Comparison of ENCODE assay signal across 8 cellular contexts in genomic region chr3:149203758-149204157, GRCh38. TPM values are rescaled to one million over a fixed set of nuclear protein-coding genes. Genes with fewer than 3 reads are reported as not detected.
A peak's percentile ranks its signal among the peaks of the same experiment; 100 is the strongest.
DNase-seq lines count a peak whose midpoint lies in the region; ATAC-seq and TF ChIP-seq lines count a peak whose summit lies in the region.

No MANE protein-coding gene starts in this region.

- no peaks in the 10 kb centered on the region for H3K9me3 Mint-ChIP-seq in activated naive CD8-positive, alpha-beta T cell treated with anti-CD3 and anti-CD28 coated beads, Interleukin-2, amount 10 ng/mL, durations not matched to agents 7 days and 5 days
- H3K9me3 Mint-ChIP-seq in activated naive CD8-positive, alpha-beta T cell treated with anti-CD3 and anti-CD28 coated beads for 36 hours = no peaks in the 10 kb centered on the region
- H3K9me3 Mint-ChIP-seq in stimulated activated naive CD8-positive, alpha-beta T cell treated with anti-CD3 and anti-CD28 coated beads, Interleukin-15, amount 100 ng/mL, for 72 hours = no peaks in the 10 kb centered on the region

- ATAC-seq in activated naive CD8-positive, alpha-beta T cell treated with anti-CD3 and anti-CD28 coated beads, Interleukin-2, amount 10 ng/mL, durations not matched to agents 7 days and 5 days (ENCODE audit: low read depth) = peak; percentile 79
- peak; percentile 99 for ATAC-seq in HG02885 (IDR thresholded peaks at IDR 0.05; ENCODE audit: poor library complexity, unreplicated experiment)
- ATAC-seq in stimulated activated naive CD8-positive, alpha-beta T cell treated with anti-CD3 and anti-CD28 coated beads, Interleukin-15, amount 100 ng/mL, for 72 hours = peak; percentile 92

- H3K36me3 ChIP-seq in tibial nerve = no peaks in the 10 kb centered on the region

- peak overlapping the region; percentile 20 for H3K4me3 Mint-ChIP-seq in activated naive CD8-positive, alpha-beta T cell treated with anti-CD3 and anti-CD28 coated beads, Interleukin-2, amount 10 ng/mL, durations not matched to agents 7 days and 5 days
- H3K4me3 Mint-ChIP-seq in activated naive CD8-positive, alpha-beta T cell treated with anti-CD3 and anti-CD28 coated beads for 36 hours = no peak overlapping the region
- H3K4me3 Mint-ChIP-seq in stimulated activated naive CD8-positive, alpha-beta T cell treated with anti-CD3 and anti-CD28 coated beads, Interleukin-15, amount 100 ng/mL, for 72 hours = peak overlapping the region in 1 of 2 donors; percentile 2

- peak overlapping the region; percentile 35 for H3K27ac Mint-ChIP-seq in activated naive CD8-positive, alpha-beta T cell treated with anti-CD3 and anti-CD28 coated beads, Interleukin-2, amount 10 ng/mL, durations not matched to agents 7 days and 5 days
- H3K27ac Mint-ChIP-seq in activated naive CD8-positive, alpha-beta T cell treated with anti-CD3 and anti-CD28 coated beads for 36 hours = no peak overlapping the region
- peak overlapping the region in 1 of 2 donors; percentile 36 for H3K27ac Mint-ChIP-seq in stimulated activated naive CD8-positive, alpha-beta T cell treated with anti-CD3 and anti-CD28 coated beads, Interleukin-15, amount 100 ng/mL, for 72 hours

- POLR2A ChIA-PET in activated naive CD8-positive, alpha-beta T cell treated with anti-CD3 and anti-CD28 coated beads, Interleukin-2, amount 10 ng/mL, durations not matched to agents 7 days and 5 days (lab: Charles Lee) = interaction anchor here (1.2 kb wide), 1 partner anchor 75 kb away, joined by 3 read pairs; the partner anchor contains the start of gene HPS3

- H3K9me3 ChIP-seq in tibial nerve = no peaks in the 10 kb centered on the region

- no peaks in the 10 kb centered on the region for H3K4me1 ChIP-seq in tibial nerve

- H3K4me1 Mint-ChIP-seq in activated naive CD8-positive, alpha-beta T cell treated with anti-CD3 and anti-CD28 coated beads, Interleukin-2, amount 10 ng/mL, durations not matched to agents 7 days and 5 days = peaks cover 11% of the 10 kb centered on the region
- peaks cover 12% of the 10 kb centered on the region for H3K4me1 Mint-ChIP-seq in activated naive CD8-positive, alpha-beta T cell treated with anti-CD3 and anti-CD28 coated beads for 36 hours
- H3K4me1 Mint-ChIP-seq in stimulated activated naive CD8-positive, alpha-beta T cell treated with anti-CD3 and anti-CD28 coated beads, Interleukin-15, amount 100 ng/mL, for 72 hours = peaks cover 14% of the 10 kb centered on the region

- TF ChIP-seq EP300 in tibial nerve (IDR thresholded peaks at IDR 0.05) = no peak

- DNase-seq in activated naive CD8-positive, alpha-beta T cell treated with anti-CD3 and anti-CD28 coated beads, Interleukin-2, amount 10 ng/mL, durations not matched to agents 7 days and 5 days = no peak
- DNase-seq in activated naive CD8-positive, alpha-beta T cell treated with anti-CD3 and anti-CD28 coated beads for 36 hours = no peak
- DNase-seq in NB4 (ENCODE audit: low read depth) = peak; percentile 81
- DNase-seq in stimulated activated naive CD8-positive, alpha-beta T cell treated with anti-CD3 and anti-CD28 coated beads, Interleukin-15, amount 100 ng/mL, for 72 hours = no peak
- no peak for DNase-seq in tibial nerve (ENCODE audit: low spot score in 2 of 2)
- no peak for DNase-seq in stimulated activated CD4-positive, alpha-beta T cell treated with anti-CD3 and anti-CD28 coated beads, Interleukin-4, amount 100 ng/mL, for 24 hours
- no peak for DNase-seq in NCI-H1105 treated with DMSO at 0.1 percent for 48 hours (lab: John Stamatoyannopoulos, UW)

- no peak for TF ChIP-seq POLR2A in NB4 (IDR thresholded peaks at IDR 0.05; ENCODE audit: extremely low read depth, insufficient read length)
- no peak for TF ChIP-seq POLR2A in tibial nerve (IDR thresholded peaks at IDR 0.05)

- H3K27ac ChIP-seq in tibial nerve = no peak overlapping the region

- 79 to 81% methylated on average over 3 of the region's 3 CpGs for WGBS in tibial nerve, 2 donors

- peaks cover 14% of the 10 kb centered on the region for H3K27me3 Mint-ChIP-seq in activated naive CD8-positive, alpha-beta T cell treated with anti-CD3 and anti-CD28 coated beads, Interleukin-2, amount 10 ng/mL, durations not matched to agents 7 days and 5 days
- H3K27me3 Mint-ChIP-seq in activated naive CD8-positive, alpha-beta T cell treated with anti-CD3 and anti-CD28 coated beads for 36 hours = peaks cover 34% of the 10 kb centered on the region
- peaks cover 19% of the 10 kb centered on the region for H3K27me3 Mint-ChIP-seq in stimulated activated naive CD8-positive, alpha-beta T cell treated with anti-CD3 and anti-CD28 coated beads, Interleukin-15, amount 100 ng/mL, for 72 hours

- no peaks in the 10 kb centered on the region for H3K36me3 Mint-ChIP-seq in activated naive CD8-positive, alpha-beta T cell treated with anti-CD3 and anti-CD28 coated beads, Interleukin-2, amount 10 ng/mL, durations not matched to agents 7 days and 5 days
- H3K36me3 Mint-ChIP-seq in activated naive CD8-positive, alpha-beta T cell treated with anti-CD3 and anti-CD28 coated beads for 36 hours = no peaks in the 10 kb centered on the region

- TF ChIP-seq CTCF in NB4 (IDR thresholded peaks at IDR 0.05; ENCODE audit: low read depth, low read length) (no peak), tibial nerve (IDR thresholded peaks at IDR 0.05) (no peak)

- H3K27me3 ChIP-seq in tibial nerve = no peaks in the 10 kb centered on the region

- H3K4me3 ChIP-seq in NB4 (ENCODE audit: low read depth, low read length) (no peak overlapping the region), tibial nerve (no peak overlapping the region)

RNA-seq across cellular contexts. Expression of gene CP, which starts 17.9 kb away (rescaled TPM):
- not detected for total RNA-seq in activated naive CD8-positive, alpha-beta T cell treated with anti-CD3 and anti-CD28 coated beads, Interleukin-2, amount 10 ng/mL, durations not matched to agents 7 days and 5 days
- total RNA-seq in activated naive CD8-positive, alpha-beta T cell treated with anti-CD3 and anti-CD28 coated beads for 36 hours = not detected
- 10 to 100 TPM; 17.7 to 46.3 (median 19.3) TPM for total RNA-seq in tibial nerve

Comparison
In these comparisons a context has a peak if more than half of its experiments do, and no peak if none do; other contexts are left out.
1. RNA of gene CP, which starts 17.9 kb away (total RNA-seq): 17.7 to 46.3 TPM in tibial nerve; not detected in activated naive CD8-positive, alpha-beta T cell treated with anti-CD3 and anti-CD28 coated beads for 36 hours and not detected in activated naive CD8-positive, alpha-beta T cell treated with anti-CD3 and anti-CD28 coated beads, Interleukin-2, amount 10 ng/mL, durations not matched to agents 7 days and 5 days; every median in the first group is over 10 times any median in the second.
2. Peak in every context shown above with its lines, with median percentiles within 50 percentile points of each other: ATAC-seq.